12 cellular contexts compared by ENCODE assay signal in genomic region chr2:105573910-105574655, GRCh38.
A peak's percentile ranks its signal among the peaks of the same experiment; 100 is the strongest.
DNase-seq lines count a peak whose midpoint lies in the region; ATAC-seq, FAIRE-seq and TF ChIP-seq lines count a peak whose summit lies in the region.
"Had no signal": no experiment of that assay in that cellular context is flagged by ENCODE, and none has a peak within 500 bp of the region (broad histone marks: within the 10 kb centered on the region; RNA-seq: fewer than 3 reads in every experiment).

No MANE protein-coding gene starts in this region.

- ATAC-seq in right cardiac atrium, result no peak
- no peak for ATAC-seq in Right ventricle myocardium superior (ENCODE audit: poor library complexity)
- ATAC-seq: heart right ventricle had no signal

- H3K9me2 ChIP-seq in MM.1S (replicated peaks; ENCODE audit: insufficient read depth, low read length), result no peaks in the 10 kb centered on the region

- peak overlapping the region; percentile 68 for H3K27ac ChIP-seq in MM.1S (ENCODE audit: low read length)
- no peak overlapping the region for H3K27ac ChIP-seq in keratinocyte (ENCODE audit: control insufficient read depth, insufficient read depth, low read length)
- H3K27ac ChIP-seq in right cardiac atrium (ENCODE audit: low read length), result no peak overlapping the region
- H3K27ac ChIP-seq: BLaER1 had no signal

- dilution Hi-C loops in keratinocyte (cut with MboI; ENCODE audit: extremely low pct_ligation_motif_present, low sequenced_read_pairs), result loop anchor here (25.0 kb wide), 1 partner anchor 188 kb away; no protein-coding TSS in a partner anchor

- H3K9me1 ChIP-seq in keratinocyte (ENCODE audit: control insufficient read depth, extremely low read depth, insufficient read depth, low read length), result no peaks in the 10 kb centered on the region

- intact Hi-C loops in right cardiac atrium (cut with DNase I), result loop anchor here in 3 of 4 donors (10.0 kb wide), 2 partner anchors 501 to 511 kb away; no protein-coding TSS in a partner anchor
- intact Hi-C loops in Right ventricle myocardium superior (cut with DNase I), result loop anchor here (10.0 kb wide), 1 partner anchor 521 kb away; no protein-coding TSS in a partner anchor

- H3K4me2 ChIP-seq in MM.1S (ENCODE audit: low read depth, low read length) (peak overlapping the region; percentile 92), keratinocyte (ENCODE audit: control insufficient read depth, extremely low read depth, insufficient read depth, low read depth, low read length) (peak overlapping the region; percentile 38)
- H3K4me2 ChIP-seq: BLaER1 had no signal

- H3K9ac ChIP-seq in MM.1S (ENCODE audit: low read length) (peak overlapping the region; percentile 49; the same call in 1 of the 2 replicates), keratinocyte (ENCODE audit: control insufficient read depth, extremely low read depth, insufficient read depth, low read length) (no peak overlapping the region)
- H3K9ac ChIP-seq: BLaER1 had no signal

- FAIRE-seq in keratinocyte (lab: Jason Lieb, UNC), result no peak

- H3K27me3 ChIP-seq in MM.1S (replicated peaks; ENCODE audit: insufficient read depth, low read length), result no peaks in the 10 kb centered on the region
- no peaks in the 10 kb centered on the region for H3K27me3 ChIP-seq in keratinocyte (ENCODE audit: control insufficient read depth, extremely low read depth, insufficient read depth, low read length)
- H3K27me3 ChIP-seq in right cardiac atrium (ENCODE audit: control insufficient read depth, insufficient read depth), result no peaks in the 10 kb centered on the region
- H3K27me3 ChIP-seq: BLaER1, testis had no signal

- H3K9me3 ChIP-seq in MM.1S (replicated peaks; ENCODE audit: insufficient read depth, low read length), result no peaks in the 10 kb centered on the region
- no peaks in the 10 kb centered on the region for H3K9me3 ChIP-seq in keratinocyte (ENCODE audit: control insufficient read depth, low read depth, low read length)
- no peaks in the 10 kb centered on the region for H3K9me3 ChIP-seq in right cardiac atrium (ENCODE audit: control insufficient read depth, low read length)
- H3K9me3 ChIP-seq: BLaER1, heart right ventricle, testis had no signal

- no peaks in the 10 kb centered on the region for H3K36me3 ChIP-seq in MM.1S (replicated peaks; ENCODE audit: insufficient read depth, low read length)
- no peaks in the 10 kb centered on the region for H3K36me3 ChIP-seq in keratinocyte (ENCODE audit: control insufficient read depth in 2 of 2, extremely low read depth in 1 of 2, insufficient read depth in 2 of 2, low read length in 2 of 2)
- H3K36me3 ChIP-seq: BLaER1, heart right ventricle had no signal

- peaks cover 18% of the 10 kb centered on the region for H3F3A ChIP-seq in MM.1S (ENCODE audit: insufficient read depth, low read length)

- peak overlapping the region; percentile 43 for H3K4me3 ChIP-seq in MM.1S (ENCODE audit: low read length)
- H3K4me3 ChIP-seq in keratinocyte (ENCODE audit: control insufficient read depth in 2 of 3, extremely low read depth in 1 of 3, insufficient read depth in 2 of 3, low read depth in 1 of 3, low read length in 3 of 3), result no peak overlapping the region
- H3K4me3 ChIP-seq in right cardiac atrium (ENCODE audit: low read length), result no peak overlapping the region
- H3K4me3 ChIP-seq: BLaER1, heart right ventricle, testis had no signal

- no peaks in the 10 kb centered on the region for H3K79me2 ChIP-seq in MM.1S (ENCODE audit: low read length)
- no peaks in the 10 kb centered on the region for H3K79me2 ChIP-seq in keratinocyte (ENCODE audit: control insufficient read depth, insufficient read depth, low read length)

- H2AFZ ChIP-seq in MM.1S (ENCODE audit: low read length), result peak overlapping the region; percentile 83
- H2AFZ ChIP-seq in keratinocyte (ENCODE audit: control insufficient read depth, low read length), result no peak overlapping the region

- 68% methylated on average over 8 of the region's 8 CpGs for WGBS in right cardiac atrium

- no peaks in the 10 kb centered on the region for H4K20me1 ChIP-seq in MM.1S (ENCODE audit: insufficient read depth, low read length)
- no peaks in the 10 kb centered on the region for H4K20me1 ChIP-seq in keratinocyte (ENCODE audit: control insufficient read depth, extremely low read depth, insufficient read depth, low read length)
- H4K20me1 ChIP-seq: BLaER1 had no signal

- H3K4me1 ChIP-seq in MM.1S (ENCODE audit: low read length), result peaks cover 30% of the 10 kb centered on the region
- peaks cover 5% of the 10 kb centered on the region for H3K4me1 ChIP-seq in keratinocyte (ENCODE audit: control insufficient read depth, extremely low read depth, insufficient read depth, low read length)
- H3K4me1 ChIP-seq in right cardiac atrium (ENCODE audit: control insufficient read depth, insufficient read depth, low read length), result no peaks in the 10 kb centered on the region

- DNase-seq in DMS53 (lab: John Stamatoyannopoulos, UW), result peak; percentile 88
- peak; percentile 52 for DNase-seq in MM.1S
- DNase-seq in NCI-H774 (lab: John Stamatoyannopoulos, UW), result peak; percentile 49
- no peak for DNase-seq in keratinocyte (ENCODE audit: low read depth, low spot score)
- no peak for DNase-seq in right cardiac atrium
- no peak for DNase-seq in Right ventricle myocardium superior
- no peak for DNase-seq in NCI-H2171 treated with DMSO at 0.1 percent for 48 hours (lab: John Stamatoyannopoulos, UW)
- DNase-seq: heart right ventricle, IMR-90, NCI-H187, testis had no signal

- no peak for TF ChIP-seq CTCF in MM.1S (IDR thresholded peaks at IDR 0.05; ENCODE audit: low read length)
- TF ChIP-seq CTCF in keratinocyte (optimal IDR thresholded peaks at IDR 0.05 in 1 of 3, IDR thresholded peaks at IDR 0.05 in 1 of 3, conservative IDR thresholded peaks at IDR 0.05 in 1 of 3; ENCODE audit: extremely low read depth in 1 of 3, insufficient read depth in 2 of 3, low read length in 3 of 3), result no peak

Comparison
In these comparisons a context has a peak if more than half of its experiments do, and no peak if none do; other contexts are left out.
1. DNase-seq: peak in DMS53 (single experiment), MM.1S (single experiment) and NCI-H774 (single experiment); none in keratinocyte (single experiment), right cardiac atrium (0 of 3), Right ventricle myocardium superior (single experiment) and NCI-H2171 treated with DMSO at 0.1 percent for 48 hours (single experiment).